ENCODE assay signal across 1 cellular context in the genomic region with DNA sequence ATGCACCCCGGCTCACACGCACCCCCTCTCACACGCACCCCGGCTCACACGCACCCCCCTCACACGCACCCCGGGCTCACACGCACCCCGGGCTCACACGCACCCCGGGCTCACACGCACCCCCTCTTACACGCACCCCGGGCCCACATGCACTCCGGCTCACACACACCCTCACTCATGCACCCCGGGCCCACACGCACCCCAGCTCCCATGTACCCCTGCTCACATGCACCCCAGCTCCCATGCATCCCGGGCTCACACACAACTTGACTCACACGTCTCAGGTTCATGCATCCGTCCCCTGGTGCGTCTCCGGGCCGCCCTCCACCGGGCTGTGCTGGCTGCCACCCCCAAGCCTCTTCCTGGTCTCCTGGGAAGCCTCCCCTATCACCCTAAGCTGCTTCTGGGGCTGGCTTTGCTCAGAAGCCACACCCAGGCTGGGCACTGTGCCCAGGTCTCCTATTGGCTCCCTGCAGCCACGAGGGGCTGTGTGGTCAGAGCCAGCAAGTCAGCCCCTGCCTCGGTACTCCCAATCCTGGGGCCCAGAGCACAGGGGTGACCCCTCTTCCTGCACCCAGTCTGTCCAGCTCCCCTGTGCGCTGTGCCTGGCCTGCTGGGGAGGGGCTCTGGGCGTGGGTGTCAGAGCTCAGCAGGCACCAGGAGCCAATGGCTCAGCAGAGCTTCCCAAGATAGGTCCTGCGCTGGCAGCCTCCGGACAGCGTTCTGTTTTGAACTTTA.
A peak's percentile ranks its signal among the peaks of the same experiment; 100 is the strongest.
TF ChIP-seq lines count a peak whose summit lies in the region.

No MANE protein-coding gene starts in this region.

TF ChIP-seq in HepG2, 621 proteins besides CTCF, POLR2A, EP300 and RAD21:
- TF ChIP-seq HNRNPLL (IDR thresholded peaks at IDR 0.05; ENCODE audit: low read depth, low read length, poor library complexity, severe bottlenecking) (peak; percentile 59), HNRNPK (IDR thresholded peaks at IDR 0.05; ENCODE audit: low read depth, low read length, poor library complexity, severe bottlenecking) (peak; percentile 55), ZNF790 (CRISPR knock-in tag; IDR thresholded peaks at IDR 0.05; ENCODE audit: borderline replicate concordance) (no peak), AGO2 (optimal IDR thresholded peaks at IDR 0.05; ENCODE audit: low read depth, low read length) (peak; percentile 60)
- TF ChIP-seq, protein P1, sequence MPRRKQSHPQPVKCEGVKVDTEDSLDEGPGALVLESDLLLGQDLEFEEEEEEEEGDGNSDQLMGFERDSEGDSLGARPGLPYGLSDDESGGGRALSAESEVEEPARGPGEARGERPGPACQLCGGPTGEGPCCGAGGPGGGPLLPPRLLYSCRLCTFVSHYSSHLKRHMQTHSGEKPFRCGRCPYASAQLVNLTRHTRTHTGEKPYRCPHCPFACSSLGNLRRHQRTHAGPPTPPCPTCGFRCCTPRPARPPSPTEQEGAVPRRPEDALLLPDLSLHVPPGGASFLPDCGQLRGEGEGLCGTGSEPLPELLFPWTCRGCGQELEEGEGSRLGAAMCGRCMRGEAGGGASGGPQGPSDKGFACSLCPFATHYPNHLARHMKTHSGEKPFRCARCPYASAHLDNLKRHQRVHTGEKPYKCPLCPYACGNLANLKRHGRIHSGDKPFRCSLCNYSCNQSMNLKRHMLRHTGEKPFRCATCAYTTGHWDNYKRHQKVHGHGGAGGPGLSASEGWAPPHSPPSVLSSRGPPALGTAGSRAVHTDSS (CRISPR knock-in tag; conservative IDR thresholded peaks at IDR 0.05) = no peak
